In the genomic region with DNA sequence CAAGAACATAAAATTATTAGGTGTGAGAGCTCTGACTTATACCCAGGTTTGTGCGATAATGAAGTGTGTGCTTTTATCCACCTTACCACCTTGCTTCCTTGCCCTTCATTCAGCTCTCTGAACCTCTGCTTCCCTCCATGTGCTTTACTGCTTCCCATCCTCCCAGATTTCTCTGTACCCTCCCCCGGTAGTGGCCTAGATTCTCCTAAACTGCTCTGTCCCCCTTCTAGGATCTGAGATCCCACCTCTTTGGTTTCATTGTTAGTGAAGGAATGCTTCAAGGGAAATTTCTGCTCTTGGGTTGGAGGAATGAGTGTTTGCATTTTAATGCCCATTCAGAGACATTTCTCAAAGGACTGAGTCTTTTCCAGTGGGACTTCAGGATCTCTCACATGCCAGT, we compare ENCODE assay signal across 1 cellular context.
A peak's percentile ranks its signal among the peaks of the same experiment; 100 is the strongest.
TF ChIP-seq lines count a peak whose summit lies in the region.

No MANE protein-coding gene starts in this region.

TF ChIP-seq in GM23338, 12 proteins besides CTCF, POLR2A, EP300 and RAD21 (continued from another document):
- TF ChIP-seq, protein P1, sequence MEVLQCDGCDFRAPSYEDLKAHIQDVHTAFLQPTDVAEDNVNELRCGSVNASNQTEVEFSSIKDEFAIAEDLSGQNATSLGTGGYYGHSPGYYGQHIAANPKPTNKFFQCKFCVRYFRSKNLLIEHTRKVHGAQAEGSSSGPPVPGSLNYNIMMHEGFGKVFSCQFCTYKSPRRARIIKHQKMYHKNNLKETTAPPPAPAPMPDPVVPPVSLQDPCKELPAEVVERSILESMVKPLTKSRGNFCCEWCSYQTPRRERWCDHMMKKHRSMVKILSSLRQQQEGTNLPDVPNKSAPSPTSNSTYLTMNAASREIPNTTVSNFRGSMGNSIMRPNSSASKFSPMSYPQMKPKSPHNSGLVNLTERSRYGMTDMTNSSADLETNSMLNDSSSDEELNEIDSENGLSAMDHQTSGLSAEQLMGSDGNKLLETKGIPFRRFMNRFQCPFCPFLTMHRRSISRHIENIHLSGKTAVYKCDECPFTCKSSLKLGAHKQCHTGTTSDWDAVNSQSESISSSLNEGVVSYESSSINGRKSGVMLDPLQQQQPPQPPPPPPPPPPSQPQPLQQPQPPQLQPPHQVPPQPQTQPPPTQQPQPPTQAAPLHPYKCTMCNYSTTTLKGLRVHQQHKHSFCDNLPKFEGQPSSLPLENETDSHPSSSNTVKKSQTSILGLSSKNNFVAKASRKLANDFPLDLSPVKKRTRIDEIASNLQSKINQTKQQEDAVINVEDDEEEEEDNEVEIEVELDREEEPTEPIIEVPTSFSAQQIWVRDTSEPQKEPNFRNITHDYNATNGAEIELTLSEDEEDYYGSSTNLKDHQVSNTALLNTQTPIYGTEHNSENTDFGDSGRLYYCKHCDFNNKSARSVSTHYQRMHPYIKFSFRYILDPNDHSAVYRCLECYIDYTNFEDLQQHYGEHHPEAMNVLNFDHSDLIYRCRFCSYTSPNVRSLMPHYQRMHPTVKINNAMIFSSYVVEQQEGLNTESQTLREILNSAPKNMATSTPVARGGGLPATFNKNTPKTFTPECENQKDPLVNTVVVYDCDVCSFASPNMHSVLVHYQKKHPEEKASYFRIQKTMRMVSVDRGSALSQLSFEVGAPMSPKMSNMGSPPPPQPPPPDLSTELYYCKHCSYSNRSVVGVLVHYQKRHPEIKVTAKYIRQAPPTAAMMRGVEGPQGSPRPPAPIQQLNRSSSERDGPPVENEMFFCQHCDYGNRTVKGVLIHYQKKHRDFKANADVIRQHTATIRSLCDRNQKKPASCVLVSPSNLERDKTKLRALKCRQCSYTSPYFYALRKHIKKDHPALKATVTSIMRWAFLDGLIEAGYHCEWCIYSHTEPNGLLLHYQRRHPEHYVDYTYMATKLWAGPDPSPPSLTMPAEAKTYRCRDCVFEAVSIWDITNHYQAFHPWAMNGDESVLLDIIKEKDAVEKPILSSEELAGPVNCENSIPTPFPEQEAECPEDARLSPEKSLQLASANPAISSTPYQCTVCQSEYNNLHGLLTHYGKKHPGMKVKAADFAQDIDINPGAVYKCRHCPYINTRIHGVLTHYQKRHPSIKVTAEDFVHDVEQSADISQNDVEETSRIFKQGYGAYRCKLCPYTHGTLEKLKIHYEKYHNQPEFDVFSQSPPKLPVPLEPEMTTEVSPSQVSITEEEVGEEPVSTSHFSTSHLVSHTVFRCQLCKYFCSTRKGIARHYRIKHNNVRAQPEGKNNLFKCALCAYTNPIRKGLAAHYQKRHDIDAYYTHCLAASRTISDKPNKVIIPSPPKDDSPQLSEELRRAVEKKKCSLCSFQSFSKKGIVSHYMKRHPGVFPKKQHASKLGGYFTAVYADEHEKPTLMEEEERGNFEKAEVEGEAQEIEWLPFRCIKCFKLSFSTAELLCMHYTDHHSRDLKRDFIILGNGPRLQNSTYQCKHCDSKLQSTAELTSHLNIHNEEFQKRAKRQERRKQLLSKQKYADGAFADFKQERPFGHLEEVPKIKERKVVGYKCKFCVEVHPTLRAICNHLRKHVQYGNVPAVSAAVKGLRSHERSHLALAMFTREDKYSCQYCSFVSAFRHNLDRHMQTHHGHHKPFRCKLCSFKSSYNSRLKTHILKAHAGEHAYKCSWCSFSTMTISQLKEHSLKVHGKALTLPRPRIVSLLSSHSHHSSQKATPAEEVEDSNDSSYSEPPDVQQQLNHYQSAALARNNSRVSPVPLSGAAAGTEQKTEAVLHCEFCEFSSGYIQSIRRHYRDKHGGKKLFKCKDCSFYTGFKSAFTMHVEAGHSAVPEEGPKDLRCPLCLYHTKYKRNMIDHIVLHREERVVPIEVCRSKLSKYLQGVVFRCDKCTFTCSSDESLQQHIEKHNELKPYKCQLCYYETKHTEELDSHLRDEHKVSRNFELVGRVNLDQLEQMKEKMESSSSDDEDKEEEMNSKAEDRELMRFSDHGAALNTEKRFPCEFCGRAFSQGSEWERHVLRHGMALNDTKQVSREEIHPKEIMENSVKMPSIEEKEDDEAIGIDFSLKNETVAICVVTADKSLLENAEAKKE (CRISPR knock-in tag; IDR thresholded peaks at IDR 0.05): 0 out of 2 replicates have a peak, but pooled peaks have one; percentile 36
TF ChIP-seq in GM23338: peak in this region for 1.
